In the genomic region with DNA sequence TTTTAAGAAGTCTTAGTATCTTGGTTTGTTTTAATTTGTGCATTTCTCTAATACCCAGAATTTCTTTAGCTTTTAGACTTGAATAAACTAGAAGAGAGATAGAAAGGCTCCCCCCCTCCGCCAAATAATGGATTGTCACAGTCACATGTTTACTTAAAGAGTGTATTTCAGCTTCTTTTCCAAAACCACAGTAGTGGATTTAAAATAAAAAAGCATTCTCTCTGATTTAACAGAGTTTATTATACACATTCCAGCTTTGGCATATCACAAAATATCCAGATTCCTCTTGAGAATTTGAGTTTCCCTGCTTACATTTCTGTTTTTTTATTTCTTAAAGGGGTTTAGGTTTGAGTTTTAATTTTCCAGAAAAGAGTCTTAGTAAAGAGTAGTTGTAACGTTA, we compare ENCODE assay signal across 15 cellular contexts.
DNase-seq lines count a peak whose midpoint lies in the region; ATAC-seq lines count a peak whose summit lies in the region.
"Had no signal": no experiment of that assay in that cellular context is flagged by ENCODE, and none has a peak within 500 bp of the region (broad histone marks: within the 10 kb centered on the region; RNA-seq: fewer than 3 reads in every experiment).

No MANE protein-coding gene starts in this region.

- no peaks in the 10 kb centered on the region for H3K27me3 Mint-ChIP-seq in activated naive CD8-positive, alpha-beta T cell treated with anti-CD3 and anti-CD28 coated beads, Interleukin-2, amount 50 U/mL, for 24 hours
- no peaks in the 10 kb centered on the region for H3K27me3 Mint-ChIP-seq in activated naive CD8-positive, alpha-beta T cell treated with anti-CD3 and anti-CD28 coated beads for 36 hours
- H3K27me3 Mint-ChIP-seq in activated T-helper 17 cell treated with anti-CD3 and anti-CD28 coated beads, Interleukin-2, amount 50 U/mL, for 72 hours: no peaks in the 10 kb centered on the region

- H3K9me3 Mint-ChIP-seq in activated naive CD8-positive, alpha-beta T cell treated with anti-CD3 and anti-CD28 coated beads, Interleukin-2, amount 50 U/mL, for 24 hours: no peaks in the 10 kb centered on the region
- H3K9me3 Mint-ChIP-seq in activated naive CD8-positive, alpha-beta T cell treated with anti-CD3 and anti-CD28 coated beads for 36 hours: peaks cover 3% of the 10 kb centered on the region
- H3K9me3 Mint-ChIP-seq in activated T-helper 17 cell treated with anti-CD3 and anti-CD28 coated beads, Interleukin-2, amount 50 U/mL, for 72 hours: no peaks in the 10 kb centered on the region
- H3K9me3 Mint-ChIP-seq: CD14-positive monocyte; CD8-positive, alpha-beta T cell; HFFc6 had no signal

- H3K36me3 Mint-ChIP-seq in activated naive CD8-positive, alpha-beta T cell treated with anti-CD3 and anti-CD28 coated beads, Interleukin-2, amount 50 U/mL, for 24 hours (ENCODE audit: low read depth): peaks cover 52% of the 10 kb centered on the region
- peaks cover 25% of the 10 kb centered on the region for H3K36me3 Mint-ChIP-seq in activated naive CD8-positive, alpha-beta T cell treated with anti-CD3 and anti-CD28 coated beads for 36 hours
- H3K36me3 Mint-ChIP-seq in activated T-helper 17 cell treated with anti-CD3 and anti-CD28 coated beads, Interleukin-2, amount 50 U/mL, for 72 hours (ENCODE audit: low read depth): peaks cover 91% of the 10 kb centered on the region

- peak overlapping the region; percentile 22 for H3K27ac Mint-ChIP-seq in activated naive CD8-positive, alpha-beta T cell treated with anti-CD3 and anti-CD28 coated beads, Interleukin-2, amount 50 U/mL, for 24 hours
- no peak overlapping the region for H3K27ac Mint-ChIP-seq in activated naive CD8-positive, alpha-beta T cell treated with anti-CD3 and anti-CD28 coated beads for 36 hours
- no peak overlapping the region for H3K27ac Mint-ChIP-seq in activated T-helper 17 cell treated with anti-CD3 and anti-CD28 coated beads, Interleukin-2, amount 50 U/mL, for 72 hours
- H3K27ac Mint-ChIP-seq: CD8-positive, alpha-beta T cell; HFFc6 had no signal

- DNase-seq in activated naive CD8-positive, alpha-beta T cell treated with anti-CD3 and anti-CD28 coated beads, Interleukin-2, amount 50 U/mL, for 24 hours: no peak
- no peak for DNase-seq in activated naive CD8-positive, alpha-beta T cell treated with anti-CD3 and anti-CD28 coated beads for 36 hours
- DNase-seq in fibroblast of peridontal ligament (ENCODE audit: extremely low read depth) (peak; percentile 94), NCI-H1105 (lab: John Stamatoyannopoulos, UW) (no peak), SIG-M5 (lab: John Stamatoyannopoulos, UW) (no peak)
- DNase-seq: CD8-positive, alpha-beta T cell; COR-L47; DMS153; DMS79 treated with DMSO at 0.1 percent for 48 hours; GDM1; HFFc6 had no signal

- H3K4me3 Mint-ChIP-seq in activated naive CD8-positive, alpha-beta T cell treated with anti-CD3 and anti-CD28 coated beads, Interleukin-2, amount 50 U/mL, for 24 hours: no peak overlapping the region
- H3K4me3 Mint-ChIP-seq in activated naive CD8-positive, alpha-beta T cell treated with anti-CD3 and anti-CD28 coated beads for 36 hours: no peak overlapping the region
- H3K4me3 Mint-ChIP-seq in activated T-helper 17 cell treated with anti-CD3 and anti-CD28 coated beads, Interleukin-2, amount 50 U/mL, for 72 hours: peak overlapping the region; percentile 9
- H3K4me3 Mint-ChIP-seq: CD14-positive monocyte; CD8-positive, alpha-beta T cell; HFFc6 had no signal

- H3K4me1 Mint-ChIP-seq in activated naive CD8-positive, alpha-beta T cell treated with anti-CD3 and anti-CD28 coated beads, Interleukin-2, amount 50 U/mL, for 24 hours: peaks cover 74% of the 10 kb centered on the region
- peaks cover 61% of the 10 kb centered on the region for H3K4me1 Mint-ChIP-seq in activated naive CD8-positive, alpha-beta T cell treated with anti-CD3 and anti-CD28 coated beads for 36 hours
- H3K4me1 Mint-ChIP-seq in activated T-helper 17 cell treated with anti-CD3 and anti-CD28 coated beads, Interleukin-2, amount 50 U/mL, for 72 hours: peaks cover 56% of the 10 kb centered on the region

- ATAC-seq in activated naive CD8-positive, alpha-beta T cell treated with anti-CD3 and anti-CD28 coated beads, Interleukin-2, amount 50 U/mL, for 24 hours: no peak
- no peak for ATAC-seq in activated T-helper 17 cell treated with anti-CD3 and anti-CD28 coated beads, Interleukin-2, amount 50 U/mL, for 72 hours (replicated peaks)
- ATAC-seq in GM21423 (IDR thresholded peaks at IDR 0.05; ENCODE audit: unreplicated experiment): no peak
- ATAC-seq: CD8-positive, alpha-beta T cell; HepG2 had no signal
